24 cellular contexts compared by ENCODE assay signal in genomic region chr11:89608234-89608966, GRCh38.
"Had no signal": no experiment of that assay in that cellular context is flagged by ENCODE, and none has a peak within 500 bp of the region (broad histone marks: within the 10 kb centered on the region; RNA-seq: fewer than 3 reads in every experiment).

No MANE protein-coding gene starts in this region.

- H3K27me3 ChIP-seq: body of pancreas, esophagus muscularis mucosa, stomach had no signal

- FAIRE-seq: colon had no signal

- H3K27ac ChIP-seq: body of pancreas, esophagus muscularis mucosa, stomach had no signal

- ATAC-seq: activated CD8-positive, alpha-beta T cell treated with anti-CD3 and anti-CD28 coated beads, Interleukin-2, amount 10 ng/mL, durations not matched to agents 7 days and 5 days; body of pancreas; left lobe of liver; sciatic nerve; stimulated activated effector memory CD8-positive, alpha-beta T cell treated with anti-CD3 and anti-CD28 coated beads, Interleukin-12 subunit alpha, Interleukin-12 subunit beta, amount 100 ng/mL, for 72 hours had no signal

- H3K4me2 ChIP-seq: smooth muscle cell had no signal

- H3K9me3 ChIP-seq: body of pancreas, esophagus muscularis mucosa, stomach had no signal

- H3K36me3 ChIP-seq: esophagus muscularis mucosa, stomach had no signal

- H3K4me1 ChIP-seq: body of pancreas, esophagus muscularis mucosa, stomach had no signal

- H3K4me3 ChIP-seq: body of pancreas, esophagus muscularis mucosa, lung, smooth muscle cell, stomach had no signal

- DNase-seq: activated CD4-positive, alpha-beta T cell treated with anti-CD3 and anti-CD28 coated beads, Interleukin-2, amount 10 ng/mL, durations not matched to agents 7 days and 5 days; activated CD4-positive, CD25-positive, alpha-beta regulatory T cell; activated CD8-positive, alpha-beta T cell treated with anti-CD3 and anti-CD28 coated beads, Interleukin-2, amount 10 ng/mL, durations not matched to agents 7 days and 5 days; activated naive CD4-positive, alpha-beta T cell treated with Interleukin-2 at 50 U/mL for 16 hours; activated naive CD8-positive, alpha-beta T cell treated with anti-CD3 and anti-CD28 coated beads, Interleukin-2, amount 10 ng/mL, durations not matched to agents 7 days and 5 days; activated T-cell treated with anti-CD3 and anti-CD28 coated beads, Interleukin-2, amount 50 U/mL, for 24 hours; amygdala; body of pancreas; central memory CD4-positive, alpha-beta T cell; hippocampal formation; islet precursor cell; midbrain; nucleus accumbens; stimulated activated CD4-positive, alpha-beta T cell treated with anti-CD3 and anti-CD28 coated beads, Interleukin-4, amount 100 ng/mL, for 24 hours; stomach; T-helper 1 cell; T-helper 9 cell had no signal
